Comparison of ENCODE assay signal across 15 cellular contexts in genomic region chr1:178168535-178168934, GRCh38.
DNase-seq lines count a peak whose midpoint lies in the region; ATAC-seq and TF ChIP-seq lines count a peak whose summit lies in the region.
"Had no signal": no experiment of that assay in that cellular context is flagged by ENCODE, and none has a peak within 500 bp of the region (broad histone marks: within the 10 kb centered on the region; RNA-seq: fewer than 3 reads in every experiment).

No MANE protein-coding gene starts in this region.

- no peaks in the 10 kb centered on the region for H3K36me3 Mint-ChIP-seq in activated CD4-positive, alpha-beta T cell treated with anti-CD3 and anti-CD28 coated beads for 36 hours (ENCODE audit: low read depth)
- no peaks in the 10 kb centered on the region for H3K36me3 Mint-ChIP-seq in endodermal cell (ENCODE audit: low read depth)
- H3K36me3 Mint-ChIP-seq: activated naive CD8-positive, alpha-beta T cell had no signal

- in situ Hi-C loops in SK-MEL-5 (cut with HindIII; ENCODE audit: low pct_unique_long_range_greater_than_20kb, low sequenced_read_pairs), result no loop called here

- no peaks in the 10 kb centered on the region for H3K27me3 Mint-ChIP-seq in activated CD4-positive, alpha-beta T cell treated with anti-CD3 and anti-CD28 coated beads for 36 hours
- H3K27me3 Mint-ChIP-seq in endodermal cell (ENCODE audit: insufficient read depth), result no peaks in the 10 kb centered on the region
- H3K27me3 Mint-ChIP-seq: activated naive CD8-positive, alpha-beta T cell had no signal

- no peak for ATAC-seq in activated CD4-positive, alpha-beta T cell treated with anti-CD3 and anti-CD28 coated beads for 36 hours
- no peak for ATAC-seq in HG03039 (IDR thresholded peaks at IDR 0.05; ENCODE audit: unreplicated experiment)

- H3K27ac Mint-ChIP-seq in activated CD4-positive, alpha-beta T cell treated with anti-CD3 and anti-CD28 coated beads for 36 hours, result no peak overlapping the region
- H3K27ac Mint-ChIP-seq in endodermal cell, result no peak overlapping the region
- H3K27ac Mint-ChIP-seq: activated naive CD8-positive, alpha-beta T cell had no signal

- H3K4me3 Mint-ChIP-seq in activated CD4-positive, alpha-beta T cell treated with anti-CD3 and anti-CD28 coated beads for 36 hours, result no peak overlapping the region
- H3K4me3 Mint-ChIP-seq in endodermal cell, result no peak overlapping the region
- H3K4me3 Mint-ChIP-seq: activated naive CD8-positive, alpha-beta T cell had no signal

- no peaks in the 10 kb centered on the region for H3K27me3 ChIP-seq in endodermal cell (ENCODE audit: control insufficient read depth, insufficient read depth, low read length, poor library complexity, severe bottlenecking)
- H3K27me3 ChIP-seq: dorsolateral prefrontal cortex, SJCRH30 had no signal

- H3K4me1 Mint-ChIP-seq in activated CD4-positive, alpha-beta T cell treated with anti-CD3 and anti-CD28 coated beads for 36 hours, result no peaks in the 10 kb centered on the region
- H3K4me1 Mint-ChIP-seq in endodermal cell, result no peaks in the 10 kb centered on the region

- no peaks in the 10 kb centered on the region for H3K4me1 ChIP-seq in endodermal cell (ENCODE audit: control insufficient read depth, insufficient read depth, low read length)
- H3K4me1 ChIP-seq: SJCRH30 had no signal

- DNase-seq in NCI-H82 (lab: John Stamatoyannopoulos, UW) (peak; percentile 17), NCI-H82 treated with DMSO at 0.1 percent for 48 hours (lab: John Stamatoyannopoulos, UW; ENCODE audit: unreplicated experiment) (no peak), SK-MEL-5 (ENCODE audit: low read depth, low spot score) (peak; percentile 85), fibroblast of peridontal ligament (ENCODE audit: extremely low read depth) (peak; percentile 51), smooth muscle cell of the brain vasculature (ENCODE audit: low read depth, low spot score) (peak; percentile 18), endodermal cell (no peak)
- DNase-seq in activated CD4-positive, alpha-beta T cell treated with anti-CD3 and anti-CD28 coated beads for 36 hours, result no peak
- DNase-seq: NCI-H2081 treated with DMSO at 0.1 percent for 48 hours, NCI-H774, SJCRH30 had no signal

- H3K36me3 ChIP-seq in endodermal cell (ENCODE audit: control insufficient read depth, insufficient read depth, low read length), result no peaks in the 10 kb centered on the region
- H3K36me3 ChIP-seq: SJCRH30 had no signal

- WGBS in endodermal cell (ENCODE audit: insufficient coverage in 1 of 2, insufficient read length in 1 of 2), 2 experiments, result 86 to 95% methylated on average over 1 to 2 of the region's 2 CpGs

- CTCF ChIA-PET in activated CD4-positive, alpha-beta T cell treated with anti-CD3 and anti-CD28 coated beads for 36 hours (lab: Charles Lee), result no interaction called here

- H3K27ac ChIP-seq in endodermal cell (ENCODE audit: low read depth, low read length), result no peak overlapping the region
- H3K27ac ChIP-seq: dorsolateral prefrontal cortex, SJCRH30, skin epidermis, VCaP had no signal

- no peaks in the 10 kb centered on the region for H3K9me3 Mint-ChIP-seq in activated CD4-positive, alpha-beta T cell treated with anti-CD3 and anti-CD28 coated beads for 36 hours (ENCODE audit: low read depth)
- no peaks in the 10 kb centered on the region for H3K9me3 Mint-ChIP-seq in endodermal cell

- TF ChIP-seq CTCF in endodermal cell (conservative IDR thresholded peaks at IDR 0.05), result no peak

- POLR2A ChIA-PET in activated CD4-positive, alpha-beta T cell treated with anti-CD3 and anti-CD28 coated beads for 36 hours (lab: Charles Lee), result no interaction called here

- no peaks in the 10 kb centered on the region for H3K9me3 ChIP-seq in endodermal cell (ENCODE audit: control insufficient read depth, low read length)
- H3K9me3 ChIP-seq: SJCRH30 had no signal

- no peak overlapping the region for H3K4me3 ChIP-seq in endodermal cell (ENCODE audit: low read length)
- H3K4me3 ChIP-seq: dorsolateral prefrontal cortex, SJCRH30, skin epidermis had no signal

- no peak overlapping the region for H3K9ac ChIP-seq in endodermal cell (ENCODE audit: extremely low read depth, low read length, poor library complexity, severe bottlenecking)

- intact Hi-C loops in activated CD4-positive, alpha-beta T cell treated with anti-CD3 and anti-CD28 coated beads for 36 hours (cut with DNase I, micrococcal nuclease), result no loop called here

Comparison
In these comparisons a context has a peak if more than half of its experiments do, and no peak if none do; other contexts are left out.
1. DNase-seq: peak in NCI-H82 (single experiment), SK-MEL-5 (single experiment), fibroblast of peridontal ligament (single experiment) and smooth muscle cell of the brain vasculature (single experiment); none in NCI-H82 treated with DMSO at 0.1 percent for 48 hours (single experiment), activated CD4-positive, alpha-beta T cell treated with anti-CD3 and anti-CD28 coated beads for 36 hours (single experiment) and endodermal cell (single experiment).